ENCODE assay signal across 23 cellular contexts in genomic region chr14:72649603-72650227, GRCh38.
DNase-seq lines count a peak whose midpoint lies in the region; ATAC-seq, FAIRE-seq and TF ChIP-seq lines count a peak whose summit lies in the region.
"Had no signal": no experiment of that assay in that cellular context is flagged by ENCODE, and none has a peak within 500 bp of the region (broad histone marks: within the 10 kb centered on the region; RNA-seq: fewer than 3 reads in every experiment).

No MANE protein-coding gene starts in this region.

- H3K36me3 ChIP-seq in PC-3 (ENCODE audit: low read depth, low read length), result no peaks in the 10 kb centered on the region
- H3K36me3 ChIP-seq in endothelial cell of umbilical vein (ENCODE audit: control insufficient read depth in 2 of 2, extremely low read depth in 1 of 2, insufficient read depth in 2 of 2, low read length in 2 of 2), result no peaks in the 10 kb centered on the region
- H3K36me3 ChIP-seq: Peyer's patch had no signal

- H2AFZ ChIP-seq in PC-3 (ENCODE audit: low read length), result peak overlapping the region; percentile 25; the same call in 1 of the 2 replicates
- H2AFZ ChIP-seq in endothelial cell of umbilical vein (ENCODE audit: low read depth, low read length), result peak overlapping the region; percentile 34
- H2AFZ ChIP-seq: GM23248 had no signal

- H3K9me3 ChIP-seq in PC-3 (ENCODE audit: low read length) (no peaks in the 10 kb centered on the region), endothelial cell of umbilical vein (replicated peaks; ENCODE audit: control insufficient read depth, insufficient read depth, low read length) (no peaks in the 10 kb centered on the region)
- H3K9me3 ChIP-seq: Peyer's patch had no signal

- no peak for TF ChIP-seq POLR2A in endothelial cell of umbilical vein (IDR thresholded peaks at IDR 0.05; ENCODE audit: low read depth, low read length)

- DNase-seq in GM12865 (ENCODE audit: low read depth) (peak; percentile 71), PC-3 (peak; percentile 86), endothelial cell of umbilical vein (ENCODE audit: low read depth, low spot score) (no peak), osteocyte (ENCODE audit: extremely low spot score, unreplicated experiment) (no peak), HK-2 (ENCODE audit: unreplicated experiment) (no peak), SW480 (ENCODE audit: low spot score) (no peak)
- DNase-seq: EL; GF-D8; GM23248; H9; HFFc6; NCI-H1105 treated with DMSO at 0.1 percent for 48 hours; NCI-H2029 treated with DMSO at 0.1 percent for 48 hours; NCI-H226; NCI-H524; NCI-H774; NK-92 treated with Interleukin-12 subunit alpha and Interleukin-12 subunit beta, amount 100 ng/mL, for 24 hours; Peyer's patch had no signal

- no peaks in the 10 kb centered on the region for H3K9me1 ChIP-seq in endothelial cell of umbilical vein (replicated peaks; ENCODE audit: control insufficient read depth, extremely low read depth, insufficient read depth, low read length)

- no peaks in the 10 kb centered on the region for H3K9me3 Mint-ChIP-seq in osteocyte (ENCODE audit: unreplicated experiment)
- H3K9me3 Mint-ChIP-seq: H9, HFFc6 had no signal

- H3K4me1 Mint-ChIP-seq in osteocyte (ENCODE audit: unreplicated experiment), result peaks cover 33% of the 10 kb centered on the region
- H3K4me1 Mint-ChIP-seq: H9 had no signal

- intact Hi-C loops in PC-3 (cut with micrococcal nuclease) (loop anchor here (1.0 kb wide), 1 partner anchor 16 kb away; no protein-coding TSS in a partner anchor), endothelial cell of umbilical vein (cut with micrococcal nuclease) (no loop called here)

- ATAC-seq in PC-3 (peak; percentile 58), GM21515 (IDR thresholded peaks at IDR 0.05; ENCODE audit: unreplicated experiment) (no peak)
- ATAC-seq: SK-N-SH treated with all-trans-retinoic acid at 6 μM for 48 hours had no signal

- no peaks in the 10 kb centered on the region for H3K27me3 ChIP-seq in PC-3 (ENCODE audit: low read length)
- H3K27me3 ChIP-seq in endothelial cell of umbilical vein (ENCODE audit: control insufficient read depth in 2 of 2, insufficient read depth in 2 of 2, low read length in 2 of 2), result no peaks in the 10 kb centered on the region
- H3K27me3 ChIP-seq: Peyer's patch had no signal

- BruUV-seq in PC-3 (replicated peaks; lab: Mats Ljungman, UMichigan) (TSS peak; percentile 72), endothelial cell of umbilical vein (replicated peaks; lab: Mats Ljungman, UMichigan) (no TSS peak)

- no peak overlapping the region for H3K4me3 Mint-ChIP-seq in osteocyte (ENCODE audit: unreplicated experiment)
- H3K4me3 Mint-ChIP-seq: H9, HFFc6 had no signal

- no peak overlapping the region for H3K4me3 ChIP-seq in GM12865 (ENCODE audit: low read depth, low read length)
- 0 out of 2 replicates have a peak overlapping the region, but pooled peaks have one; percentile 2 for H3K4me3 ChIP-seq in PC-3 (ENCODE audit: low read length)
- H3K4me3 ChIP-seq in endothelial cell of umbilical vein (replicated peaks in 1 of 3; ENCODE audit: insufficient read depth in 1 of 3, low read depth in 1 of 3, low read length in 3 of 3), result no peak overlapping the region
- H3K4me3 ChIP-seq: GM23248, Peyer's patch had no signal

- H3K4me2 ChIP-seq in PC-3 (ENCODE audit: low read length) (peak overlapping the region; percentile 52), endothelial cell of umbilical vein (ENCODE audit: insufficient read depth, low read length) (peak overlapping the region; percentile 14)
- H3K4me2 ChIP-seq: KMS-11 had no signal

- CTCF ChIA-PET in PC-3 (lab: Charles Lee), result interaction anchor here (0.6 to 1.7 kb wide), 5 partner anchors 14 to 257 kb away, joined by 3 to 7 read pairs (median 5); no protein-coding TSS in a partner anchor
- CTCF ChIA-PET in endothelial cell of umbilical vein (lab: Charles Lee), result interaction anchor here (0.9 to 1.5 kb wide), 4 partner anchors 14 to 299 kb away, joined by 3 to 5 read pairs (median 4); no protein-coding TSS in a partner anchor

- H3F3A ChIP-seq in PC-3 (ENCODE audit: low read length, unreplicated experiment), result no peaks in the 10 kb centered on the region

- FAIRE-seq in endothelial cell of umbilical vein (lab: Jason Lieb, UNC), result peak; percentile 80
- FAIRE-seq: D721Med had no signal

- H3K9me2 ChIP-seq in PC-3 (replicated peaks; ENCODE audit: low read length), result no peaks in the 10 kb centered on the region

- no peaks in the 10 kb centered on the region for H3K36me3 Mint-ChIP-seq in osteocyte (ENCODE audit: unreplicated experiment)

- H3K27ac Mint-ChIP-seq in osteocyte (ENCODE audit: unreplicated experiment), result peak overlapping the region; percentile 13
- H3K27ac Mint-ChIP-seq: H9, HFFc6 had no signal

- H3K9ac ChIP-seq in PC-3 (ENCODE audit: low read length) (peak overlapping the region; percentile 34), endothelial cell of umbilical vein (replicated peaks; ENCODE audit: extremely low read depth, insufficient read depth, low read length) (no peak overlapping the region)
- H3K9ac ChIP-seq: GM23248, KMS-11 had no signal

- no peak for TF ChIP-seq CTCF in GM12865 (IDR thresholded peaks at IDR 0.05; ENCODE audit: insufficient read depth, low read depth, low read length, missing control alignments)
- TF ChIP-seq CTCF in PC-3 (conservative IDR thresholded peaks at IDR 0.05; ENCODE audit: low read depth, low read length), result no peak
- TF ChIP-seq CTCF in endothelial cell of umbilical vein (IDR thresholded peaks at IDR 0.05; ENCODE audit: extremely low read depth in 1 of 2, insufficient read depth in 1 of 2, low read depth in 1 of 2, low read length in 2 of 2), result no peak
- TF ChIP-seq CTCF in osteocyte (IDR thresholded peaks at IDR 0.05), result no peak

- dilution Hi-C loops in endothelial cell of umbilical vein (cut with MboI; ENCODE audit: extremely low pct_ligation_motif_present, low sequenced_read_pairs), result no loop called here

- H3K79me2 ChIP-seq in PC-3 (ENCODE audit: low read length) (no peaks in the 10 kb centered on the region), endothelial cell of umbilical vein (ENCODE audit: control insufficient read depth, insufficient read depth, low read length) (no peaks in the 10 kb centered on the region)

- H3K4me1 ChIP-seq in PC-3 (ENCODE audit: insufficient read depth, low read length) (peaks cover 70% of the 10 kb centered on the region), endothelial cell of umbilical vein (ENCODE audit: control insufficient read depth, extremely low read depth, insufficient read depth, low read length) (peaks cover 45% of the 10 kb centered on the region)
- H3K4me1 ChIP-seq: Peyer's patch had no signal

- POLR2A ChIA-PET in PC-3 (lab: Charles Lee; ENCODE audit: unreplicated experiment), result interaction anchor here (0.5 to 1.1 kb wide), 5 partner anchors 13 to 258 kb away, joined by 3 to 5 read pairs (median 3); partner anchors contain the start of gene DPF3
- POLR2A ChIA-PET in endothelial cell of umbilical vein (lab: Charles Lee), result no interaction called here

- H3K27ac ChIP-seq in PC-3 (ENCODE audit: low read length) (peak overlapping the region; percentile 76), endothelial cell of umbilical vein (ENCODE audit: insufficient read depth, low read depth, low read length) (peak overlapping the region; percentile 58)
- H3K27ac ChIP-seq: GM23248, HL-60, KMS-11, Peyer's patch had no signal

- no peaks in the 10 kb centered on the region for H3K27me3 Mint-ChIP-seq in osteocyte (ENCODE audit: unreplicated experiment)

- no peaks in the 10 kb centered on the region for H4K20me1 ChIP-seq in PC-3 (ENCODE audit: low read length)
- no peaks in the 10 kb centered on the region for H4K20me1 ChIP-seq in endothelial cell of umbilical vein (replicated peaks; ENCODE audit: control insufficient read depth, extremely low read depth, insufficient read depth, low read length)

TF ChIP-seq in endothelial cell of umbilical vein, 7 proteins besides CTCF, POLR2A, EP300 and RAD21:
- no peak for TF ChIP-seq EZH2 (IDR thresholded peaks at IDR 0.05; ENCODE audit: borderline replicate concordance, low read depth, low read length, severe bottlenecking)
TF ChIP-seq in endothelial cell of umbilical vein: peak in this region for 0.

Comparison
In these comparisons a context has a peak if more than half of its experiments do, and no peak if none do; other contexts are left out.
1. DNase-seq: peak in GM12865 (single experiment) and PC-3 (single experiment); none in endothelial cell of umbilical vein (single experiment), osteocyte (single experiment), HK-2 (single experiment) and SW480 (single experiment).